30 cellular contexts compared by ENCODE assay signal in the genomic region with DNA sequence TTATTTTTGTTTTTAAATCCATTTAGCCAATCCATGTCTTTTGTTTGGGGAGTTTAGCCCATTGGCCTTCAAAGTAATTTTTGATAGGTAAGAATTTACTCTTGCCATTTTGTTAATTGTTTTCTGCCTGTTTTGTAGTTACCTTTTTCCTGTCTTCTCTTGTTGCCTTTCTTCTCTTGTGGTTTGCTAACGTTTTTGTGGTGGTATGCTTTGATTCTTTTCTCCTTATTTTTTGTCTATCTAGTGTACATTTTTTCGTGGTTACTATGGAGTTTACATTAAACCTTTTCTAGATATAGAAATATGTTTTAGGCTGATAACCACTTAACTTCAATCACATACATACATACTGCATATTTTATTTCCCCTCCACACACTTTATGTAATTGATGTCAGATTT. TPM values are rescaled to one million over a fixed set of nuclear protein-coding genes. Genes with fewer than 3 reads are reported as not detected.
DNase-seq lines count a peak whose midpoint lies in the region; ATAC-seq and TF ChIP-seq lines count a peak whose summit lies in the region.
"Had no signal": no experiment of that assay in that cellular context is flagged by ENCODE, and none has a peak within 500 bp of the region (broad histone marks: within the 10 kb centered on the region; RNA-seq: fewer than 3 reads in every experiment).

No MANE protein-coding gene starts in this region.

- no peak for TF ChIP-seq CTCF in DND-41 (IDR thresholded peaks at IDR 0.05; ENCODE audit: borderline replicate concordance, extremely low read depth, low read length, poor library complexity, severe bottlenecking)

- no peaks in the 10 kb centered on the region for H3K36me3 ChIP-seq in DND-41 (ENCODE audit: insufficient read depth, low read length)
- H3K36me3 ChIP-seq: BE2C had no signal

- H3K79me2 ChIP-seq in DND-41 (ENCODE audit: insufficient read depth, low read length) = no peaks in the 10 kb centered on the region

- no peak for DNase-seq in DND-41
- DNase-seq in Jurkat, Clone E6-1 (ENCODE audit: low read depth, low spot score) = peak; percentile 75
- DNase-seq in M059J (ENCODE audit: low read depth) = peak; percentile 6
- DNase-seq in stimulated activated CD4-positive, alpha-beta T cell treated with anti-CD3 and anti-CD28 coated beads, Interleukin-4, amount 100 ng/mL, for 24 hours = no peak
- no peak for DNase-seq in NCI-H226
- DNase-seq: 8988T; ACHN; AML-193; BE2C; C1 segment of cervical spinal cord; Caco-2; Calu3; CD4-positive, alpha-beta memory T cell; CD4-positive, alpha-beta T cell; CD4-positive, CD25-positive, alpha-beta regulatory T cell; CD8-positive, alpha-beta memory T cell; CD8-positive, alpha-beta T cell; COR-L47; DMS 273 treated with DMSO at 0.1 percent for 48 hours; DMS153; DMS53; DMS79; DMS79 treated with DMSO at 0.1 percent for 48 hours; EL had no signal

- H3K9me3 ChIP-seq in DND-41 (ENCODE audit: insufficient read depth, low read length, severe bottlenecking) = peaks cover 10% of the 10 kb centered on the region
- H3K9me3 ChIP-seq: BE2C had no signal

- no peak overlapping the region for H3K4me2 ChIP-seq in DND-41 (ENCODE audit: insufficient read depth, low read length)
- H3K4me2 ChIP-seq: A549; BLaER1; BLaER1 treated with 17β-estradiol and CSF1 and Interleukin-3, amounts not matched to agents 10 nM and 100 nM had no signal

- H3K27me3 ChIP-seq in DND-41 (ENCODE audit: insufficient read depth, low read length, poor library complexity) = no peaks in the 10 kb centered on the region
- H3K27me3 ChIP-seq: BLaER1; BLaER1 treated with 17β-estradiol and CSF1 and Interleukin-3, amounts not matched to agents 10 nM and 100 nM had no signal

- H3K27ac ChIP-seq in DND-41 (ENCODE audit: low read length) = no peak overlapping the region
- H3K27ac ChIP-seq: 22Rv1; A549; BLaER1; BLaER1 treated with 17β-estradiol and CSF1 and Interleukin-3, amounts not matched to agents 10 nM and 100 nM; C4-2B had no signal

- ATAC-seq in DND-41 (ENCODE audit: insufficient read depth, low read depth) (peak; percentile 50; the same call in 1 of the 3 replicates), HG03135 (IDR thresholded peaks at IDR 0.05; ENCODE audit: unreplicated experiment) (no peak)
- ATAC-seq: A549; CD8-positive, alpha-beta T cell had no signal

- no peak overlapping the region for H2AFZ ChIP-seq in DND-41 (ENCODE audit: low read depth, low read length)

- no peak overlapping the region for H3K4me3 ChIP-seq in DND-41 (ENCODE audit: low read depth in 1 of 2, low read length in 2 of 2)
- H3K4me3 ChIP-seq in Jurkat, Clone E6-1 (ENCODE audit: low read length) = no peak overlapping the region
- H3K4me3 ChIP-seq: A549; BLaER1; BLaER1 treated with 17β-estradiol and CSF1 and Interleukin-3, amounts not matched to agents 10 nM and 100 nM had no signal

- H4K20me1 ChIP-seq in DND-41 (ENCODE audit: insufficient read depth, low read length) = no peaks in the 10 kb centered on the region
- H4K20me1 ChIP-seq: BLaER1; BLaER1 treated with 17β-estradiol and CSF1 and Interleukin-3, amounts not matched to agents 10 nM and 100 nM had no signal

- no peaks in the 10 kb centered on the region for H3K4me1 ChIP-seq in DND-41 (ENCODE audit: insufficient read depth, low read length)
- H3K4me1 ChIP-seq: A549, BE2C, Caco-2 had no signal

- H3K9ac ChIP-seq in DND-41 (ENCODE audit: low read depth, low read length) = no peak overlapping the region
- H3K9ac ChIP-seq: BLaER1; BLaER1 treated with 17β-estradiol and CSF1 and Interleukin-3, amounts not matched to agents 10 nM and 100 nM had no signal

RNA-seq across cellular contexts. Expression of a gene that starts 19.1 kb away (rescaled TPM):
- polyA plus RNA-seq in Jurkat, Clone E6-1 (2012; ENCODE audit: insufficient read depth, insufficient read length) = 55.6 TPM
- 40.7 and 68.5 TPM in 2 replicates for total RNA-seq in M059J (2014; rRNA removed; shearing (Covaris generic))

Comparison
In these comparisons a context has a peak if more than half of its experiments do, and no peak if none do; other contexts are left out.
1. DNase-seq: peak in Jurkat, Clone E6-1 (single experiment) and M059J (single experiment); none in DND-41 (single experiment), stimulated activated CD4-positive, alpha-beta T cell treated with anti-CD3 and anti-CD28 coated beads, Interleukin-4, amount 100 ng/mL, for 24 hours (single experiment) and NCI-H226 (single experiment).